12 cellular contexts compared by ENCODE assay signal in the genomic region with DNA sequence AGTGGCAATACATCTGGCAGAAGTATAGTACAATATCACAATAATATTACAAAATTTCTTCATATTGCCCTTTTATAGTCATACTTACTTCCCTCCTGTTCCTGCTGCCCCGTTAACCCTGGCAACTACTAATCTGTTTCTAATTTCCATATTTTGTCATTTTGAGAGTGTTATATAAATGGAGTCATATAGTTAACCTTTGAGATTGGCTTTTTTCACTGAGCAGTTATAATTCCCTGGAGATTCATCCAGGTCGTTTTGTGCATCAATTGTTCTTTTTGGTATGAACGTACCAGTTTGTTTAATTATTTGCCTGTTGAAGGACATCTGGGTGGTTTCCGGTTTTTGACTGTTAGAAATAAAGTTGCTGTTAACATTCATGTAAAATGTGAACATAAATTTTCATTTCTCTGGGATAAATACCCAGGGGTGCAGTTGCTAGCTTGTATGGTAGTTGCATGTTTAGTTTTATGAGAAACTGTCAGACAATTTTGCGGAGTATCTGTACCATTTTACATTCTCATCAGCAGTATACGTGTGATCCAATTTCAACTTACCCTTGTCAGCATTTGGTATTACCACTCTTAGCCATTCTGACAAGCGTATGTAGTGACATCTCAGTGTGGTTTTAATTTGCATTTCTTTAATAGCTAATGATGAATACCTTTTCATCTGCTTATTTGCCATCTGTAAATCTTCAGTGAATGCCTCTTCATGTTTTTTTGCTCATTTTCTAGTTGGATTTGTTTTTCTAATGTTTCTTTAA. TPM values are rescaled to one million over a fixed set of nuclear protein-coding genes. Genes with fewer than 3 reads are reported as not detected.
A peak's percentile ranks its signal among the peaks of the same experiment; 100 is the strongest.
DNase-seq lines count a peak whose midpoint lies in the region; ATAC-seq and TF ChIP-seq lines count a peak whose summit lies in the region.
"Had no signal": no experiment of that assay in that cellular context is flagged by ENCODE, and none has a peak within 500 bp of the region (broad histone marks: within the 10 kb centered on the region; RNA-seq: fewer than 3 reads in every experiment).

No MANE protein-coding gene starts in this region.

- no peak overlapping the region for H3K27ac Mint-ChIP-seq in mesothelial cell of epicardium

- CTCF ChIA-PET in A673 (lab: Charles Lee): no interaction called here

- peaks cover 8% of the 10 kb centered on the region for H3K4me1 Mint-ChIP-seq in mesothelial cell of epicardium

- H3K27me3 Mint-ChIP-seq in mesothelial cell of epicardium (ENCODE audit: low read depth): no peaks in the 10 kb centered on the region

- peaks cover 8% of the 10 kb centered on the region for H3K9me3 Mint-ChIP-seq in mesothelial cell of epicardium

- no peak overlapping the region for H3K4me3 Mint-ChIP-seq in mesothelial cell of epicardium

- H3K4me3 ChIP-seq in A673 (ENCODE audit: low read depth, low read length, poor library complexity, severe bottlenecking): peak overlapping the region; percentile 18
- H3K4me3 ChIP-seq in adipocyte (ENCODE audit: low read length): peak overlapping the region; percentile 70
- H3K4me3 ChIP-seq: BLaER1, thoracic aorta had no signal

- peaks cover 24% of the 10 kb centered on the region for H3K36me3 Mint-ChIP-seq in mesothelial cell of epicardium

- H3K27me3 ChIP-seq in A673 (replicated peaks; ENCODE audit: insufficient read depth, low read depth, low read length, poor library complexity) (no peaks in the 10 kb centered on the region), adipocyte (replicated peaks; ENCODE audit: control insufficient read depth, insufficient read depth, low read length) (no peaks in the 10 kb centered on the region)
- H3K27me3 ChIP-seq: BLaER1 had no signal

- intact Hi-C loops in A673 (cut with micrococcal nuclease; ENCODE audit: unreplicated experiment): no loop called here

- peaks cover 47% of the 10 kb centered on the region for H3K4me1 ChIP-seq in A673 (ENCODE audit: insufficient read depth, low read length, poor library complexity, severe bottlenecking)
- H3K4me1 ChIP-seq in adipocyte (ENCODE audit: control insufficient read depth, insufficient read depth, low read length): peaks cover 28% of the 10 kb centered on the region
- H3K4me1 ChIP-seq: BLaER1 had no signal

- DNase-seq in A673 (ENCODE audit: low spot score): peak; percentile 55
- peak; percentile 40 for DNase-seq in adipocyte (ENCODE audit: low read depth)
- DNase-seq in kidney tubule cell (ENCODE audit: low spot score): no peak
- no peak for DNase-seq in DMS53 treated with DMSO at 0.1 percent for 48 hours (lab: John Stamatoyannopoulos, UW; ENCODE audit: unreplicated experiment)
- DNase-seq in mesothelial cell of epicardium (ENCODE audit: low spot score in 2 of 2, unreplicated experiment in 2 of 2): no peak
- no peak for DNase-seq in NCI-H187 (lab: John Stamatoyannopoulos, UW)
- DNase-seq: activated T-cell treated with anti-CD3 and anti-CD28 coated beads, Interleukin-2, amount 50 U/mL, for 1 hour; KG1 had no signal

- POLR2A ChIA-PET in A673 (lab: Charles Lee; ENCODE audit: low non-redundant PET): interaction anchor here (0.6 kb wide), 1 partner anchor 1791 kb away, joined by 3 read pairs; no protein-coding TSS in a partner anchor

- H3K36me3 ChIP-seq in A673 (ENCODE audit: insufficient read depth, low read length, poor library complexity, severe bottlenecking) (peaks cover 13% of the 10 kb centered on the region), adipocyte (ENCODE audit: control insufficient read depth, insufficient read depth, low read length, severe bottlenecking) (peaks cover 12% of the 10 kb centered on the region)
- H3K36me3 ChIP-seq: thoracic aorta had no signal

- TF ChIP-seq CTCF in A673 (conservative IDR thresholded peaks at IDR 0.05; ENCODE audit: low read depth, low read length): no peak
- TF ChIP-seq CTCF in mesothelial cell of epicardium (IDR thresholded peaks at IDR 0.05; ENCODE audit: unreplicated experiment): no peak

- no TSS peak for BruUV-seq in A673 (replicated peaks; lab: Mats Ljungman, UMichigan)

- H3K9ac ChIP-seq in adipocyte (ENCODE audit: low read length): peak overlapping the region; percentile 68
- H3K9ac ChIP-seq: BLaER1 had no signal

- peak; percentile 52 for ATAC-seq in GM18511 (IDR thresholded peaks at IDR 0.05; ENCODE audit: unreplicated experiment)
- peak; percentile 46 for ATAC-seq in HG03060 (IDR thresholded peaks at IDR 0.05; ENCODE audit: low read depth, unreplicated experiment)

- H3K9me3 ChIP-seq in A673 (ENCODE audit: low read depth, low read length, poor library complexity, severe bottlenecking) (peaks cover 10% of the 10 kb centered on the region), adipocyte (ENCODE audit: control insufficient read depth, low read length) (no peaks in the 10 kb centered on the region)
- H3K9me3 ChIP-seq: thoracic aorta had no signal

- H3K27ac ChIP-seq in A673 (ENCODE audit: low read depth, low read length, poor library complexity, severe bottlenecking): peak overlapping the region; percentile 66
- H3K27ac ChIP-seq: BLaER1, thoracic aorta had no signal

RNA-seq across cellular contexts. Expression of a gene that starts 32.2 kb away (rescaled TPM):
- 4.0 and 4.2 TPM in 2 replicates for total RNA-seq in A673 (2021)
- total RNA-seq in mesothelial cell of epicardium: 0.86 to 1.8 TPM (median 1.6 TPM) in 3 replicates

Comparison
In these comparisons a context has a peak if more than half of its experiments do, and no peak if none do; other contexts are left out.
1. DNase-seq: peak in A673 (single experiment) and adipocyte (single experiment); none in kidney tubule cell (single experiment), DMS53 treated with DMSO at 0.1 percent for 48 hours (single experiment), mesothelial cell of epicardium (0 of 2) and NCI-H187 (0 of 2).